Comparison of ENCODE assay signal across 18 cellular contexts in the genomic region with DNA sequence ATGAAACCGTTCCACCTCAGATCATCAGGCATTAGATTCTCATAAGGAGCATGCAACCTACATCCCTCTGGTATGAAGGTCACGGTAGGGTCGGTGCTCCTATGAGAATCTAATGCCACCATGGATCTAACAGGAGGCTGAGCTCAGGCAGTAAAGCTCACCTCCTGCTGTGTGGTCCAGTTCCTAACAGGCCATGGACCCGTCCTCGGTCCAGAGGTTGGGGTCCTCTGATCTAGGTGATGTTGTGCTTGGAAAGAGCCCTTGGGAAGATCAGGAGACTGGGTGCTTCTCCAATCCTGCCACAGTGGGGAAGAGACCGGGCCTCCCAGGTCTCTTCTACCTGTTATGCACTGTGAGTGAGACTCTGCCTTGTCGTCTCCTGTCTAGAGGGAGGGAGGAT.
DNase-seq lines count a peak whose midpoint lies in the region; ATAC-seq, FAIRE-seq and TF ChIP-seq lines count a peak whose summit lies in the region.
"Had no signal": no experiment of that assay in that cellular context is flagged by ENCODE, and none has a peak within 500 bp of the region (broad histone marks: within the 10 kb centered on the region; RNA-seq: fewer than 3 reads in every experiment).

No MANE protein-coding gene starts in this region.

- intact Hi-C loops in mammary epithelial cell (cut with micrococcal nuclease) = loop anchor here (10.0 kb wide), 1 partner anchor 351 kb away; no protein-coding TSS in a partner anchor
- intact Hi-C loops in breast epithelium (cut with DNase I; ENCODE audit: low total_unique reads) = no loop called here

- H3K4me2 ChIP-seq in mammary epithelial cell (ENCODE audit: insufficient read depth, low read depth, low read length) = no peak overlapping the region
- H3K4me2 ChIP-seq in keratinocyte (ENCODE audit: control insufficient read depth, extremely low read depth, insufficient read depth, low read depth, low read length) = peak overlapping the region; percentile 11

- DNase-seq in mammary epithelial cell = no peak
- DNase-seq in breast epithelium (ENCODE audit: low spot score in 2 of 2) = no peak
- DNase-seq in chondrocyte (ENCODE audit: low spot score) = no peak
- no peak for DNase-seq in keratinocyte (ENCODE audit: low read depth, low spot score)
- no peak for DNase-seq in thoracic aorta (ENCODE audit: low spot score)
- no peak for DNase-seq in GM10248 (ENCODE audit: extremely low spot score)
- no peak for DNase-seq in globus pallidus (ENCODE audit: low spot score)
- DNase-seq: Caco-2, HCEC 1CT, NCI-H1417 treated with DMSO at 0.1 percent for 48 hours, NCI-H2029 treated with DMSO at 0.1 percent for 48 hours, NCI-H510A treated with DMSO at 0.1 percent for 48 hours had no signal

- no TSS peak for BruUV-seq in mammary epithelial cell (replicated peaks; lab: Mats Ljungman, UMichigan)

- in situ Hi-C loops in mammary epithelial cell (cut with MboI; ENCODE audit: low sequenced_read_pairs in 2 of 2) = no loop called here

- TF ChIP-seq CTCF in mammary epithelial cell (conservative IDR thresholded peaks at IDR 0.05 in 1 of 2, IDR thresholded peaks at IDR 0.05 in 1 of 2; ENCODE audit: extremely low read depth in 1 of 2, insufficient read depth in 1 of 2, low read depth in 1 of 2, low read length in 2 of 2) (no peak), breast epithelium (IDR thresholded peaks at IDR 0.05) (no peak), chondrocyte (IDR thresholded peaks at IDR 0.05) (no peak), keratinocyte (optimal IDR thresholded peaks at IDR 0.05 in 1 of 3, IDR thresholded peaks at IDR 0.05 in 1 of 3, conservative IDR thresholded peaks at IDR 0.05 in 1 of 3; ENCODE audit: extremely low read depth in 1 of 3, insufficient read depth in 2 of 3, low read length in 3 of 3) (no peak), thoracic aorta (IDR thresholded peaks at IDR 0.05) (no peak), GM10248 (IDR thresholded peaks at IDR 0.05; ENCODE audit: control extremely low read depth, extremely low read depth, low read depth, missing control alignments) (no peak)

- H3K4me1 ChIP-seq in mammary epithelial cell (ENCODE audit: insufficient read depth, low read length) (peaks cover 24% of the 10 kb centered on the region), breast epithelium (no peaks in the 10 kb centered on the region), keratinocyte (ENCODE audit: control insufficient read depth, extremely low read depth, insufficient read depth, low read length) (peaks cover 15% of the 10 kb centered on the region), thoracic aorta (ENCODE audit: control insufficient read depth in 1 of 2, low read depth in 2 of 2) (peaks cover 13 to 32% of the 10 kb centered on the region in 2 donors)
- H3K4me1 ChIP-seq: Caco-2 had no signal

- no peak for ATAC-seq in thoracic aorta (ENCODE audit: insufficient number of reproducible peaks, low FRiP score, low read depth)
- no peak for ATAC-seq in SK-N-SH treated with all-trans-retinoic acid at 6 μM for 48 hours
- ATAC-seq: Panc1 had no signal

- FAIRE-seq in keratinocyte (lab: Jason Lieb, UNC) = no peak
- FAIRE-seq: A204.1, GM12891, GM19239 had no signal

- H3K36me3 Mint-ChIP-seq in chondrocyte (ENCODE audit: low read depth) = no peaks in the 10 kb centered on the region
- H3K36me3 Mint-ChIP-seq: IgD-negative memory B cell had no signal

- 94% methylated on average over 4 of the region's 7 CpGs for WGBS in mammary epithelial cell (ENCODE audit: low coverage, missing lambda C conversion rate)

- H3K27me3 Mint-ChIP-seq in chondrocyte (ENCODE audit: low read depth) = no peaks in the 10 kb centered on the region

- POLR2A ChIA-PET in GM10248 (lab: Yijun Ruan, JAX) = no interaction called here

- no peak overlapping the region for H3K9ac ChIP-seq in mammary epithelial cell (ENCODE audit: insufficient read depth, low read length)
- H3K9ac ChIP-seq in keratinocyte (ENCODE audit: control insufficient read depth, extremely low read depth, insufficient read depth, low read length) = no peak overlapping the region

- no peaks in the 10 kb centered on the region for H3K9me1 ChIP-seq in keratinocyte (ENCODE audit: control insufficient read depth, extremely low read depth, insufficient read depth, low read length)

- H3K4me1 Mint-ChIP-seq in chondrocyte (ENCODE audit: low read depth) = peaks cover 50% of the 10 kb centered on the region

- H3K9me3 Mint-ChIP-seq in chondrocyte (ENCODE audit: low read depth) = peaks cover 2% of the 10 kb centered on the region
- H3K9me3 Mint-ChIP-seq: IgD-negative memory B cell had no signal

- H3K36me3 ChIP-seq in mammary epithelial cell (ENCODE audit: insufficient read depth, low read length) (no peaks in the 10 kb centered on the region), breast epithelium (no peaks in the 10 kb centered on the region), keratinocyte (ENCODE audit: control insufficient read depth in 2 of 2, extremely low read depth in 1 of 2, insufficient read depth in 2 of 2, low read length in 2 of 2) (no peaks in the 10 kb centered on the region), thoracic aorta (no peaks in the 10 kb centered on the region)

- H3K9me3 ChIP-seq in mammary epithelial cell (replicated peaks; ENCODE audit: insufficient read depth, low read length) (peaks cover 3% of the 10 kb centered on the region), breast epithelium (no peaks in the 10 kb centered on the region), keratinocyte (ENCODE audit: control insufficient read depth, low read depth, low read length) (no peaks in the 10 kb centered on the region), thoracic aorta (no peaks in the 10 kb centered on the region)
- H3K9me3 ChIP-seq: Caco-2 had no signal

- CTCF ChIA-PET in mammary epithelial cell (lab: Charles Lee; ENCODE audit: low non-redundant PET) (no interaction called here), GM10248 (lab: Yijun Ruan, JAX) (no interaction called here)

- H3K4me3 ChIP-seq in mammary epithelial cell (replicated peaks in 1 of 3; ENCODE audit: insufficient read depth in 1 of 3, low read depth in 2 of 3, low read length in 3 of 3) = no peak overlapping the region
- no peak overlapping the region for H3K4me3 ChIP-seq in breast epithelium
- H3K4me3 ChIP-seq in keratinocyte (ENCODE audit: control insufficient read depth in 2 of 3, extremely low read depth in 1 of 3, insufficient read depth in 2 of 3, low read depth in 1 of 3, low read length in 3 of 3) = no peak overlapping the region
- no peak overlapping the region for H3K4me3 ChIP-seq in thoracic aorta

- H2AFZ ChIP-seq in mammary epithelial cell (ENCODE audit: low read depth, low read length) (no peak overlapping the region), keratinocyte (ENCODE audit: control insufficient read depth, low read length) (no peak overlapping the region)

- no peak for TF ChIP-seq POLR2A in breast epithelium (IDR thresholded peaks at IDR 0.05)

- H3K27ac ChIP-seq in mammary epithelial cell (ENCODE audit: insufficient read depth, low read depth, low read length) (peak overlapping the region; percentile 38), breast epithelium (no peak overlapping the region), keratinocyte (ENCODE audit: control insufficient read depth, insufficient read depth, low read length) (no peak overlapping the region), thoracic aorta (peak overlapping the region; percentile 21 to 70)

- dilution Hi-C loops in mammary epithelial cell (cut with HindIII; ENCODE audit: low sequenced_read_pairs) = no loop called here
- dilution Hi-C loops in keratinocyte (cut with MboI; ENCODE audit: extremely low pct_ligation_motif_present, low sequenced_read_pairs) = no loop called here

- no peak overlapping the region for H3K4me3 Mint-ChIP-seq in chondrocyte (ENCODE audit: unreplicated experiment)
- H3K4me3 Mint-ChIP-seq: IgD-negative memory B cell had no signal

- H4K20me1 ChIP-seq in mammary epithelial cell (ENCODE audit: insufficient read depth, low read length) = no peaks in the 10 kb centered on the region
- no peaks in the 10 kb centered on the region for H4K20me1 ChIP-seq in keratinocyte (ENCODE audit: control insufficient read depth, extremely low read depth, insufficient read depth, low read length)

- peak overlapping the region; percentile 85 for H3K27ac Mint-ChIP-seq in chondrocyte (ENCODE audit: unreplicated experiment)
- H3K27ac Mint-ChIP-seq: IgD-negative memory B cell had no signal

- no peaks in the 10 kb centered on the region for H3K79me2 ChIP-seq in mammary epithelial cell (ENCODE audit: insufficient read depth, low read length)
- no peaks in the 10 kb centered on the region for H3K79me2 ChIP-seq in keratinocyte (ENCODE audit: control insufficient read depth, insufficient read depth, low read length)

- H3K27me3 ChIP-seq in mammary epithelial cell (ENCODE audit: insufficient read depth, low read length) (no peaks in the 10 kb centered on the region), breast epithelium (no peaks in the 10 kb centered on the region), keratinocyte (ENCODE audit: control insufficient read depth, extremely low read depth, insufficient read depth, low read length) (no peaks in the 10 kb centered on the region), thoracic aorta (replicated peaks; ENCODE audit: insufficient read depth) (no peaks in the 10 kb centered on the region)

TF ChIP-seq in SK-N-SH treated with all-trans-retinoic acid at 6 μM for 48 hours, 23 proteins besides CTCF, POLR2A, EP300 and RAD21 (continues in another document):
- TF ChIP-seq ARNTL (CRISPR knock-in tag; IDR thresholded peaks at IDR 0.05; ENCODE audit: borderline replicate concordance, low read depth) (no peak), CREB5 (CRISPR knock-in tag; IDR thresholded peaks at IDR 0.05; ENCODE audit: low read depth) (no peak), OSR1 (CRISPR knock-in tag; IDR thresholded peaks at IDR 0.05) (no peak), ISL1 (CRISPR knock-in tag; IDR thresholded peaks at IDR 0.05) (no peak)

Comparison
In these comparisons a context has a peak if more than half of its experiments do, and no peak if none do; other contexts are left out.
1. H3K27ac ChIP-seq: peak in mammary epithelial cell (single experiment) and thoracic aorta (2 of 2); none in breast epithelium (0 of 2) and keratinocyte (single experiment).